Comparison of ENCODE assay signal across 8 cellular contexts in the genomic region with DNA sequence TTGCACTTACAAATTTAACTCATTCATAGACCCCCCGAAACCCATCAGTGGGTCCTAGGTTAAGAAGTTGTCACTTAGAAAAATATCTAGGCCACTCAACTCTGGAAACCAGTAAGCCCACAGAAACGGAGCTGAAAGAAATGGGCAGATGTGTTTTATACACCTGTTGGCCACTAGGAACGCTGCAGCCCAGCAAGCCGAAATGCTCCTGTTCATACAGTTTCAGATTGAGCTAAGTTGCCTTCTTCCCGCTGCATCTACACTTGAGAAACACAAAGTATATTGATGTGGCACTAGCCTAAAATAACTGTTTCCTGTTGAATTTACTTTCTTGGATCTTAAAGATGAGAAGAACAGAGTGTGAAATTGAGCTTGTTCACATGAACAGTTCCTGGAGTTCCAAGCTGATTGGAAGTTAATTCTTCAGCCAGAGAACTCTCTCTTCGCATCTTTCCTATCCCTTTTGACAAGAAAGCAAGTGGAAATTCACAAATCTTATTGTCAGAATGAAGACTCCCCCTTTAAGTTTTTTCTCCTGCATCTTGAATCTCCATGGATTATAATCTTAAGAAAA.
DNase-seq lines count a peak whose midpoint lies in the region; ATAC-seq and TF ChIP-seq lines count a peak whose summit lies in the region.

No MANE protein-coding gene starts in this region.

- no TSS peak for BruUV-seq in MCF 10A (replicated peaks; lab: Mats Ljungman, UMichigan)

- no peaks in the 10 kb centered on the region for H3K4me1 Mint-ChIP-seq in MCF 10A (ENCODE audit: insufficient read depth, unreplicated experiment)

- TF ChIP-seq CTCF in AG09309 (IDR thresholded peaks at IDR 0.05; ENCODE audit: control insufficient read depth, insufficient read depth, low read depth, low read length, missing control alignments) (peak; percentile 89), GM12873 (IDR thresholded peaks at IDR 0.05; ENCODE audit: insufficient read depth, low read depth, low read length, missing control alignments) (peak; percentile 92), MCF 10A (IDR thresholded peaks at IDR 0.05; ENCODE audit: unreplicated experiment) (peak; percentile 72), thyroid gland (IDR thresholded peaks at IDR 0.05) (peak; percentile 48 to 80 (median 72))

- H3K27me3 ChIP-seq in thyroid gland: no peaks in the 10 kb centered on the region

- TF ChIP-seq POLR2A in thyroid gland (IDR thresholded peaks at IDR 0.05): no peak

- no peaks in the 10 kb centered on the region for H3K36me3 ChIP-seq in thyroid gland

- no peaks in the 10 kb centered on the region for H3K4me1 ChIP-seq in thyroid gland

- intact Hi-C loops in MCF 10A (cut with micrococcal nuclease) (loop anchor here (1.0 kb wide), 1 partner anchor 341 kb away; no protein-coding TSS in a partner anchor), left colon (cut with DNase I, micrococcal nuclease) (no loop called here), thyroid gland (cut with DNase I) (no loop called here)

- POLR2A ChIA-PET in MCF 10A (lab: Yijun Ruan, JAX): interaction anchor here (0.6 to 0.7 kb wide), 2 partner anchors 29 to 327 kb away, joined by 3 read pairs; a partner anchor contains a TSS

- H3K4me3 Mint-ChIP-seq in MCF 10A (ENCODE audit: unreplicated experiment): no peak overlapping the region

- H3K9me3 Mint-ChIP-seq in MCF 10A (ENCODE audit: unreplicated experiment): no peaks in the 10 kb centered on the region

- CTCF ChIA-PET in MCF 10A (lab: Yijun Ruan, JAX): interaction anchor here (0.6 to 2.0 kb wide), 26 partner anchors 10 to 424 kb away, joined by 3 to 29 read pairs (median 4); a partner anchor contains a TSS

- H3K27me3 Mint-ChIP-seq in MCF 10A (ENCODE audit: insufficient read depth, unreplicated experiment): peaks cover 42% of the 10 kb centered on the region

- H3K36me3 Mint-ChIP-seq in MCF 10A (ENCODE audit: insufficient read depth, unreplicated experiment): no peaks in the 10 kb centered on the region

- H3K27ac ChIP-seq in thyroid gland: no peak overlapping the region

- peak; percentile 77 for ATAC-seq in HG02678 (IDR thresholded peaks at IDR 0.05; ENCODE audit: unreplicated experiment)
- ATAC-seq in left colon: peak; percentile 56
- no peak for ATAC-seq in HG03108 (IDR thresholded peaks at IDR 0.05; ENCODE audit: unreplicated experiment)

- no peak overlapping the region for H3K27ac Mint-ChIP-seq in MCF 10A (ENCODE audit: low read depth, unreplicated experiment)

- 28 to 30% methylated on average over 6 of the region's 6 CpGs for WGBS in thyroid gland, 2 donors

- H3K9me3 ChIP-seq in thyroid gland: no peaks in the 10 kb centered on the region

- H3K4me3 ChIP-seq in AG09309 (ENCODE audit: control insufficient read depth, low read depth, low read length): no peak overlapping the region
- no peak overlapping the region for H3K4me3 ChIP-seq in thyroid gland (replicated peaks in 1 of 3)

- peak; percentile 4 for DNase-seq in AG09309 (ENCODE audit: low read depth)
- DNase-seq in NCI-H82 treated with DMSO at 0.1 percent for 48 hours (lab: John Stamatoyannopoulos, UW; ENCODE audit: unreplicated experiment): peak; percentile 13
- peak; percentile 58 for DNase-seq in MCF 10A (ENCODE audit: unreplicated experiment)
- DNase-seq in left colon: peak; percentile 27 to 37
- peak; percentile 43 to 58 for DNase-seq in thyroid gland

Comparison
In these comparisons a context has a peak if more than half of its experiments do, and no peak if none do; other contexts are left out.
1. DNase-seq: peak in every context shown above with its lines; median percentile 58 in MCF 10A; 50 in thyroid gland; 32 in left colon; 13 in NCI-H82 treated with DMSO at 0.1 percent for 48 hours; 4 in AG09309.